In genomic region chr12:130787445-130788410, GRCh38 we compare ENCODE assay signal across 17 cellular contexts. TPM values are rescaled to one million over a fixed set of nuclear protein-coding genes. Genes with fewer than 3 reads are reported as not detected.
DNase-seq lines count a peak whose midpoint lies in the region; ATAC-seq and TF ChIP-seq lines count a peak whose summit lies in the region.
"Had no signal": no experiment of that assay in that cellular context is flagged by ENCODE, and none has a peak within 500 bp of the region (broad histone marks: within the 10 kb centered on the region; RNA-seq: fewer than 3 reads in every experiment).

No MANE protein-coding gene starts in this region.

- H3K4me1 ChIP-seq in right cardiac atrium (ENCODE audit: control insufficient read depth, insufficient read depth, low read length) (no peaks in the 10 kb centered on the region), right atrium auricular region (no peaks in the 10 kb centered on the region), lower lobe of right lung (no peaks in the 10 kb centered on the region)
- H3K4me1 ChIP-seq: suprapubic skin had no signal

- H3K36me3 ChIP-seq in right atrium auricular region (peaks cover 40% of the 10 kb centered on the region), lower lobe of right lung (peaks cover 46% of the 10 kb centered on the region)

- DNase-seq in right cardiac atrium: no peak
- DNase-seq in right atrium auricular region (ENCODE audit: low spot score): no peak
- no peak for DNase-seq in lower lobe of right lung
- no peak for DNase-seq in stimulated activated naive CD8-positive, alpha-beta T cell treated with anti-CD3 and anti-CD28 coated beads, Interleukin-15, Interleukin-2, amounts not matched to agents 100 U/mL and 50 U/mL, for 24 hours
- no peak for DNase-seq in SW 1271 (lab: John Stamatoyannopoulos, UW)
- no peak for DNase-seq in activated CD4-positive, alpha-beta T cell treated with anti-CD3 and anti-CD28 coated beads, Interleukin-2, amount 50 U/mL, for 1 hour
- DNase-seq: activated CD4-positive, alpha-beta T cell treated with anti-CD3 and anti-CD28 coated beads for 48 hours; activated T-cell treated with anti-CD3 and anti-CD28 coated beads, Interleukin-2, amount 50 U/mL, for 1 hour; amniotic stem cell; effector memory CD8-positive, alpha-beta T cell; GF-D8; KG1; NCI-H1417; NCI-H774 had no signal

- H3K4me3 ChIP-seq in right cardiac atrium (ENCODE audit: low read length) (no peak overlapping the region), right atrium auricular region (no peak overlapping the region), lower lobe of right lung (no peak overlapping the region)
- H3K4me3 ChIP-seq: suprapubic skin had no signal

- H3K9me3 ChIP-seq in right cardiac atrium (ENCODE audit: control insufficient read depth, low read length): no peaks in the 10 kb centered on the region
- peaks cover 0 to 16% of the 10 kb centered on the region in 2 donors for H3K9me3 ChIP-seq in right atrium auricular region
- H3K9me3 ChIP-seq in lower lobe of right lung: peaks cover 11% of the 10 kb centered on the region
- H3K9me3 ChIP-seq: suprapubic skin had no signal

- H3K27ac ChIP-seq in right cardiac atrium (ENCODE audit: low read length) (no peak overlapping the region), right atrium auricular region (no peak overlapping the region), lower lobe of right lung (no peak overlapping the region)
- H3K27ac ChIP-seq: suprapubic skin had no signal

- TF ChIP-seq CTCF in right atrium auricular region (IDR thresholded peaks at IDR 0.05) (no peak), lower lobe of right lung (IDR thresholded peaks at IDR 0.05) (no peak)

- ATAC-seq in right cardiac atrium (peak; percentile 11 to 40), esophagus mucosa (peak; percentile 97), lower lobe of right lung (peak; percentile 9 to 22), GM18519 (IDR thresholded peaks at IDR 0.05; ENCODE audit: low FRiP score, unreplicated experiment) (no peak)
- no peak for ATAC-seq in stimulated activated naive CD8-positive, alpha-beta T cell treated with anti-CD3 and anti-CD28 coated beads, Interleukin-15, Interleukin-2, amounts not matched to agents 100 U/mL and 50 U/mL, for 24 hours
- ATAC-seq: effector memory CD8-positive, alpha-beta T cell had no signal

- 85% methylated on average over 35 of the region's 35 CpGs for WGBS in right cardiac atrium

- intact Hi-C loops in right cardiac atrium (cut with DNase I) (no loop called here), lower lobe of right lung (cut with DNase I) (no loop called here)

- H3K27me3 ChIP-seq in right cardiac atrium (ENCODE audit: control insufficient read depth, insufficient read depth): no peaks in the 10 kb centered on the region
- no peaks in the 10 kb centered on the region for H3K27me3 ChIP-seq in right atrium auricular region
- no peaks in the 10 kb centered on the region for H3K27me3 ChIP-seq in lower lobe of right lung (ENCODE audit: low read depth)
- H3K27me3 ChIP-seq: suprapubic skin had no signal

RNA-seq across cellular contexts. Expression of gene STX2, which starts 51.3 kb away (rescaled TPM):
- total RNA-seq in right cardiac atrium (10 to 100 TPM; 22.6 to 35.9 (median 31.3) TPM), right atrium auricular region (10 to 100 TPM; 24.5 to 26.3 TPM), esophagus mucosa (1.8 TPM), lower lobe of right lung (24.6 TPM)
- polyA plus RNA-seq in right cardiac atrium: 18.2 TPM

Comparison
In these comparisons a context has a peak if more than half of its experiments do, and no peak if none do; other contexts are left out.
1. ATAC-seq: peak in right cardiac atrium (2 of 2), esophagus mucosa (single experiment) and lower lobe of right lung (2 of 2); none in GM18519 (single experiment) and stimulated activated naive CD8-positive, alpha-beta T cell treated with anti-CD3 and anti-CD28 coated beads, Interleukin-15, Interleukin-2, amounts not matched to agents 100 U/mL and 50 U/mL, for 24 hours (single experiment).